ENCODE assay signal across 1 cellular context in the genomic region with DNA sequence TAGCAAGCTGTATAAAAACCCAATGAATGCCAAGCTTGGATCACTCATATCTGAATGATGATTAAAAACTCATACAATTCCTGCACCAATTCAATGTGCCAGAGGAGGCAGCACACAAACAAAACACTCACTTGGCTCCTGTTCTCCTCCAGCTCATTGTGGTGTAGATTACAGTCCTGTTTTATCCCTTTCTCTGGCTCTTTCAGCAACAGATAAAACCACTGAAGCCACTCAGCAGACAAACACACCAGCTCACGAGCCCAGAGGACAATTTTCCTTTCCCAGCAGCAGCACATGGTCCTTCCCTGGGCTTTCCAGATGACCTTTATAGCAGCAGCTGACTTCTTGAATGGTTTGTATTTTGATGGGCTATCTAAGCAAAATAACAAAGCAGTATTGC.
TF ChIP-seq lines count a peak whose summit lies in the region.

No MANE protein-coding gene starts in this region.

TF ChIP-seq in HEK293, 187 proteins besides CTCF, POLR2A, EP300 and RAD21 (continued from another document):
- TF ChIP-seq PRDM4 (tag by site-specific recombination; IDR thresholded peaks at IDR 0.05) (no peak), ZNF138 (tag by site-specific recombination; IDR thresholded peaks at IDR 0.05; ENCODE audit: borderline replicate concordance) (no peak), PRDM1 (tag by site-specific recombination; IDR thresholded peaks at IDR 0.05) (no peak), ZNF830 (tag by site-specific recombination; IDR thresholded peaks at IDR 0.05; ENCODE audit: low read depth) (no peak), GLI4 (tag by site-specific recombination; IDR thresholded peaks at IDR 0.05) (no peak), ZNF624 (tag by site-specific recombination; IDR thresholded peaks at IDR 0.05) (no peak)
